Comparison of ENCODE assay signal across 27 cellular contexts in genomic region chr11:4197112-4197511, GRCh38.
"Had no signal": no experiment of that assay in that cellular context is flagged by ENCODE, and none has a peak within 500 bp of the region (broad histone marks: within the 10 kb centered on the region; RNA-seq: fewer than 3 reads in every experiment).

No MANE protein-coding gene starts in this region.

- H3K9me3 ChIP-seq: stomach, suprapubic skin, testis, thoracic aorta, thyroid gland, tibial artery, transverse colon, upper lobe of left lung, upper lobe of right lung, uterus, vagina had no signal

- H3K27me3 ChIP-seq: stomach, suprapubic skin, testis, thyroid gland, tibial artery, tibial nerve, transverse colon, upper lobe of left lung, upper lobe of right lung, uterus, vagina had no signal

- ATAC-seq: stimulated activated effector memory CD8-positive, alpha-beta T cell treated with anti-CD3 and anti-CD28 coated beads, Interleukin-12 subunit alpha, Interleukin-12 subunit beta, amount 100 ng/mL, for 72 hours; stimulated activated memory B cell treated with anti-CD40 and anti-IgM and Interleukin-4, amounts not matched to agents 10 μg/mL and 1 μg/mL and 100 μg/mL, for 72 hours; stimulated activated naive B cell treated with anti-CD40 and anti-IgM and Interleukin-4, amounts not matched to agents 10 μg/mL and 1 μg/mL and 100 μg/mL, for 72 hours; stimulated activated naive CD8-positive, alpha-beta T cell treated with anti-CD3 and anti-CD28 coated beads, Interleukin-15, amount 100 ng/mL, for 72 hours; stimulated activated naive CD8-positive, alpha-beta T cell treated with anti-CD3 and anti-CD28 coated beads, Interleukin-15, Interleukin-2, amounts not matched to agents 100 U/mL and 50 U/mL, for 24 hours; upper lobe of right lung had no signal

- FAIRE-seq: urothelium cell line had no signal

- H3K4me1 ChIP-seq: stomach, suprapubic skin, testis, thyroid gland, tibial artery, tibial nerve, transverse colon, upper lobe of left lung, upper lobe of right lung, uterus, vagina had no signal

- H3K36me3 ChIP-seq: stomach, suprapubic skin, thoracic aorta, thyroid gland, tibial artery, tibial nerve, transverse colon, upper lobe of left lung, upper lobe of right lung, uterus, vagina had no signal

- H3K4me3 ChIP-seq: stomach, suprapubic skin, testis, thoracic aorta, thyroid gland, tibial artery, tibial nerve, transverse colon, upper lobe of left lung, upper lobe of right lung, uterus, vagina had no signal

- DNase-seq: stimulated activated CD4-positive, alpha-beta T cell treated with anti-CD3 and anti-CD28 coated beads, Interleukin-2, amount 100 ng/mL, for 48 hours; stimulated activated CD4-positive, alpha-beta T cell treated with anti-CD3 and anti-CD28 coated beads, Interleukin-4, amount 100 ng/mL, for 1 hour; stimulated activated CD4-positive, alpha-beta T cell treated with anti-CD3 and anti-CD28 coated beads, Interleukin-4, amount 100 ng/mL, for 24 hours; stimulated activated CD4-positive, alpha-beta T cell treated with anti-CD3 and anti-CD28 coated beads, Interleukin-4, amount 100 ng/mL, for 4 hours; stimulated activated CD8-positive, alpha-beta memory T cell treated with anti-CD3 and anti-CD28 coated beads, Interleukin-4, amount 100 ng/mL, for 48 hours; stimulated activated naive B cell treated with anti-CD40 and anti-IgM and Interleukin-4, amounts not matched to agents 10 μg/mL and 1 μg/mL and 100 μg/mL, for 72 hours; stimulated activated naive CD4-positive, alpha-beta T cell; stimulated activated naive CD4-positive, alpha-beta T cell treated with Interleukin-2 at 50 U/mL for 16 hours; stimulated activated naive CD8-positive, alpha-beta T cell treated with anti-CD3 and anti-CD28 coated beads, Interleukin-15, amount 100 ng/mL, for 72 hours; stimulated activated naive CD8-positive, alpha-beta T cell treated with anti-CD3 and anti-CD28 coated beads, Interleukin-15, Interleukin-2, amounts not matched to agents 100 U/mL and 50 U/mL, for 24 hours; stomach; substantia nigra; testis; thyroid gland; tibial artery; transverse colon; trophoblast cell; upper lobe of left lung; upper lobe of right lung; uterus had no signal

- H3K27ac ChIP-seq: stomach, suprapubic skin, testis, thoracic aorta, thyroid gland, tibial artery, tibial nerve, transverse colon, upper lobe of left lung, upper lobe of right lung, uterus, vagina had no signal
